Comparison of ENCODE assay signal across 8 cellular contexts in genomic region chr22:38177926-38178604, GRCh38. TPM values are rescaled to one million over a fixed set of nuclear protein-coding genes. Genes with fewer than 3 reads are reported as not detected.
A peak's percentile ranks its signal among the peaks of the same experiment; 100 is the strongest.
DNase-seq lines count a peak whose midpoint lies in the region; ATAC-seq and TF ChIP-seq lines count a peak whose summit lies in the region.

No MANE protein-coding gene starts in this region.

- no peaks in the 10 kb centered on the region for H3K27me3 Mint-ChIP-seq in natural killer cell treated with Interleukin-12 subunit alpha and Interleukin-12 subunit beta and Interleukin-15 and Interleukin-18, amount 100 ng/mL, for 72 hours

- peaks cover 71 to 73% of the 10 kb centered on the region in 2 donors for H3K4me1 Mint-ChIP-seq in natural killer cell treated with Interleukin-12 subunit alpha and Interleukin-12 subunit beta and Interleukin-15 and Interleukin-18, amount 100 ng/mL, for 72 hours (ENCODE audit: low read depth in 2 of 2)

- no peaks in the 10 kb centered on the region for H3K9me3 ChIP-seq in esophagus (ENCODE audit: control insufficient read depth in 2 of 2, insufficient read depth in 1 of 2, low read depth in 1 of 2, low read length in 1 of 2)

- H3K36me3 ChIP-seq in esophagus (ENCODE audit: control insufficient read depth in 2 of 2, insufficient read depth in 2 of 2, low read length in 1 of 2): no peaks in the 10 kb centered on the region

- 46 to 49% methylated on average over 15 of the region's 15 CpGs for WGBS in esophagus, 2 donors

- no peaks in the 10 kb centered on the region for H3K9me3 Mint-ChIP-seq in natural killer cell treated with Interleukin-12 subunit alpha and Interleukin-12 subunit beta and Interleukin-15 and Interleukin-18, amount 100 ng/mL, for 72 hours

- DNase-seq in DMS79 treated with DMSO at 0.1 percent for 48 hours (lab: John Stamatoyannopoulos, UW): peak; percentile 22
- DNase-seq in DMS79 (lab: John Stamatoyannopoulos, UW): no peak
- DNase-seq in RWPE1 (ENCODE audit: low spot score): no peak
- DNase-seq in natural killer cell treated with Interleukin-12 subunit alpha and Interleukin-12 subunit beta and Interleukin-15 and Interleukin-18, amount 100 ng/mL, for 72 hours (ENCODE audit: low spot score): no peak
- DNase-seq in NCI-H1417 treated with DMSO at 0.1 percent for 48 hours (lab: John Stamatoyannopoulos, UW): no peak
- no peak for DNase-seq in T-helper 9 cell

- POLR2A ChIA-PET in RWPE1 (lab: Yijun Ruan, JAX; ENCODE audit: low non-redundant PET): no interaction called here

- peak overlapping the region; percentile 90 for H3K27ac ChIP-seq in RWPE1
- peak overlapping the region; percentile 87 to 96 for H3K27ac ChIP-seq in esophagus (ENCODE audit: low read depth in 2 of 2, low read length in 1 of 2)

- no peak for ATAC-seq in natural killer cell treated with Interleukin-12 subunit alpha and Interleukin-12 subunit beta and Interleukin-15 and Interleukin-18, amount 100 ng/mL, for 72 hours
- no peak for ATAC-seq in HG03139 (IDR thresholded peaks at IDR 0.05; ENCODE audit: unreplicated experiment)

- peak overlapping the region; percentile 96 to 100 for H3K27ac Mint-ChIP-seq in natural killer cell treated with Interleukin-12 subunit alpha and Interleukin-12 subunit beta and Interleukin-15 and Interleukin-18, amount 100 ng/mL, for 72 hours

- no peaks in the 10 kb centered on the region for H3K36me3 Mint-ChIP-seq in natural killer cell treated with Interleukin-12 subunit alpha and Interleukin-12 subunit beta and Interleukin-15 and Interleukin-18, amount 100 ng/mL, for 72 hours

- peaks cover 5 to 15% of the 10 kb centered on the region in 2 donors for H3K4me1 ChIP-seq in esophagus (ENCODE audit: control insufficient read depth in 2 of 2, insufficient read depth in 2 of 2, low read length in 1 of 2)

- CTCF ChIA-PET in RWPE1 (lab: Yijun Ruan, JAX): interaction anchor here (0.7 kb wide), 1 partner anchor 63 kb away, joined by 5 read pairs; no protein-coding TSS in a partner anchor

- H3K27me3 ChIP-seq in esophagus (ENCODE audit: control insufficient read depth in 1 of 2, insufficient read depth in 2 of 2, low read length in 2 of 2): no peaks in the 10 kb centered on the region

- no peak overlapping the region for H3K4me3 ChIP-seq in esophagus (ENCODE audit: low read depth in 1 of 2, low read length in 2 of 2)

- peak overlapping the region; percentile 34 for H3K4me3 Mint-ChIP-seq in natural killer cell treated with Interleukin-12 subunit alpha and Interleukin-12 subunit beta and Interleukin-15 and Interleukin-18, amount 100 ng/mL, for 72 hours

- no peak for TF ChIP-seq CTCF in RWPE1 (conservative IDR thresholded peaks at IDR 0.05; ENCODE audit: low read depth)

RNA-seq across cellular contexts. Expression of gene PLA2G6, which starts 3.6 kb away (rescaled TPM):
- 10 to 100 TPM; 14.5 to 36.3 TPM for polyA plus RNA-seq in esophagus
- 10 to 100 TPM; 24.5 to 40.1 TPM for total RNA-seq in natural killer cell treated with Interleukin-12 subunit alpha and Interleukin-12 subunit beta and Interleukin-15 and Interleukin-18, amount 100 ng/mL, for 72 hours

RNA-seq across cellular contexts. Expression of gene MAFF, which starts 23.7 kb away (rescaled TPM):
- 10 to 100 TPM; 34.7 to 99.6 TPM for polyA plus RNA-seq in esophagus
- total RNA-seq in natural killer cell treated with Interleukin-12 subunit alpha and Interleukin-12 subunit beta and Interleukin-15 and Interleukin-18, amount 100 ng/mL, for 72 hours: 10 to 100 TPM; 19.7 to 43.0 TPM
